Comparison of ENCODE assay signal across 26 cellular contexts in genomic region chr1:213394837-213395236, GRCh38.
"Had no signal": no experiment of that assay in that cellular context is flagged by ENCODE, and none has a peak within 500 bp of the region (broad histone marks: within the 10 kb centered on the region; RNA-seq: fewer than 3 reads in every experiment).

No MANE protein-coding gene starts in this region.

- H3K9me3 Mint-ChIP-seq: natural killer cell; stimulated activated naive CD8-positive, alpha-beta T cell treated with anti-CD3 and anti-CD28 coated beads, Interleukin-15, amount 100 ng/mL, for 72 hours had no signal

- DNase-seq: hippocampal formation; kidney; left colon; left ventricle myocardium inferior; mesendoderm; naive B cell; natural killer cell; ovary; retina; right cardiac atrium; sigmoid colon; small intestine; stimulated activated CD4-positive, alpha-beta T cell treated with anti-CD3 and anti-CD28 coated beads, Interleukin-1b, Interleukin-23, amount 100 ng/mL, for 48 hours; stimulated activated CD4-positive, alpha-beta T cell treated with anti-CD3 and anti-CD28 coated beads, Interleukin-2, amount 100 ng/mL, for 48 hours; stimulated activated CD4-positive, alpha-beta T cell treated with anti-CD3 and anti-CD28 coated beads, Interleukin-4, amount 100 ng/mL, for 4 hours; stimulated activated CD8-positive, alpha-beta memory T cell treated with anti-CD3 and anti-CD28 coated beads, Interleukin-4, amount 100 ng/mL, for 48 hours; stimulated activated naive CD4-positive, alpha-beta T cell treated with Interleukin-2 at 50 U/mL for 16 hours; stimulated activated naive CD8-positive, alpha-beta T cell treated with anti-CD3 and anti-CD28 coated beads, Interleukin-15, amount 100 ng/mL, for 72 hours; substantia nigra; uterus had no signal

- H3K36me3 Mint-ChIP-seq: mesothelial cell of epicardium; naive B cell; natural killer cell; stimulated activated memory B cell treated with anti-CD40 and anti-IgM and Interleukin-4, amounts not matched to agents 10 μg/mL and 1 μg/mL and 100 μg/mL, for 72 hours; type B pancreatic cell had no signal

- H3K27me3 ChIP-seq: ovary, sigmoid colon, tibial nerve, uterus had no signal

- H3K4me1 Mint-ChIP-seq: natural killer cell; stimulated activated memory B cell treated with anti-CD40 and anti-IgM and Interleukin-4, amounts not matched to agents 10 μg/mL and 1 μg/mL and 100 μg/mL, for 72 hours; stimulated activated naive CD8-positive, alpha-beta T cell treated with anti-CD3 and anti-CD28 coated beads, Interleukin-15, amount 100 ng/mL, for 72 hours had no signal

- H3K4me1 ChIP-seq: prostate gland, sigmoid colon, tibial nerve, uterus had no signal

- H3K27ac Mint-ChIP-seq: mesothelial cell of epicardium; naive B cell; natural killer cell; stimulated activated memory B cell treated with anti-CD40 and anti-IgM and Interleukin-4, amounts not matched to agents 10 μg/mL and 1 μg/mL and 100 μg/mL, for 72 hours; stimulated activated naive CD8-positive, alpha-beta T cell treated with anti-CD3 and anti-CD28 coated beads, Interleukin-15, amount 100 ng/mL, for 72 hours; type B pancreatic cell had no signal

- H3K27me3 Mint-ChIP-seq: stimulated activated memory B cell treated with anti-CD40 and anti-IgM and Interleukin-4, amounts not matched to agents 10 μg/mL and 1 μg/mL and 100 μg/mL, for 72 hours; stimulated activated naive CD8-positive, alpha-beta T cell treated with anti-CD3 and anti-CD28 coated beads, Interleukin-15, amount 100 ng/mL, for 72 hours; type B pancreatic cell had no signal

- H3K36me3 ChIP-seq: left ventricle myocardium inferior, ovary, prostate gland, sigmoid colon, tibial nerve, uterus had no signal

- H3K4me3 ChIP-seq: left ventricle myocardium inferior, lung, ovary, prostate gland, sigmoid colon, tibial nerve, uterus had no signal

- H3K27ac ChIP-seq: left ventricle myocardium inferior, ovary, prostate gland, sigmoid colon, tibial nerve, uterus had no signal

- H3K4me3 Mint-ChIP-seq: mesothelial cell of epicardium; naive B cell; natural killer cell; stimulated activated memory B cell treated with anti-CD40 and anti-IgM and Interleukin-4, amounts not matched to agents 10 μg/mL and 1 μg/mL and 100 μg/mL, for 72 hours; stimulated activated naive CD8-positive, alpha-beta T cell treated with anti-CD3 and anti-CD28 coated beads, Interleukin-15, amount 100 ng/mL, for 72 hours; type B pancreatic cell had no signal

- H3K9me3 ChIP-seq: left ventricle myocardium inferior, ovary, prostate gland, sigmoid colon, tibial nerve, uterus had no signal
